17 cellular contexts compared by ENCODE assay signal in the genomic region with DNA sequence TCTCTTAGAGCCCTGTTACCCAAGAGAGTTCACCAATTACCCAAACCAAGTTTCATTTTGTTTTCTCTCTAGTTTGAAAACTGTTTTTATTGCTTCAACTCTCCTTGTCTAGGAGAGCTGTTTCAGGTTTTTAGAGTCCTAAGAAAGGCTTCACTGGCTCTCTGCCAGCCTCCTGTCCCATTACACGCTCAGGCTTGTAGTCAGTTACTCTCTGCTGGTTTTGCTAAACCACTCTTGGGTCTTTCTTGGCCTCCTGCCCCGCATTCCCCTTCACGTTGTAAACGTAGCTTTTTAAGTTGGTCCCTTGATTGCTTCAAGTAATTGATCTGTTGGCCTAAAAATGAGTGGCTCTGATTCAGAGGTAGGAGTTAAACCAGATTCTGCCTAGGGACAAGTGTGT.
DNase-seq lines count a peak whose midpoint lies in the region; ATAC-seq and TF ChIP-seq lines count a peak whose summit lies in the region.
"Had no signal": no experiment of that assay in that cellular context is flagged by ENCODE, and none has a peak within 500 bp of the region (broad histone marks: within the 10 kb centered on the region; RNA-seq: fewer than 3 reads in every experiment).

No MANE protein-coding gene starts in this region.

- 20 to 29% methylated on average over 3 to 4 of the region's 4 CpGs for WGBS in esophagus squamous epithelium, 2 donors
- 49 to 71% (median 58%) methylated on average over 4 of the region's 4 CpGs for WGBS in stomach, 5 donors

- DNase-seq in NCI-H2227 (lab: John Stamatoyannopoulos, UW; ENCODE audit: unreplicated experiment), result peak; percentile 2
- DNase-seq in NCI-H2227 treated with DMSO at 0.1 percent for 48 hours (lab: John Stamatoyannopoulos, UW), result no peak
- DNase-seq in NCI-H69 (lab: John Stamatoyannopoulos, UW), result peak; percentile 25
- no peak for DNase-seq in esophagus squamous epithelium (lab: John Stamatoyannopoulos, UW)
- no peak for DNase-seq in stomach
- DNase-seq in CD1c-positive myeloid dendritic cell (ENCODE audit: extremely low spot score), result no peak
- DNase-seq in NCI-H2029 treated with DMSO at 0.1 percent for 48 hours (lab: John Stamatoyannopoulos, UW), result no peak
- DNase-seq: activated CD4-positive, alpha-beta T cell treated with anti-CD3 and anti-CD28 coated beads, Interleukin-2, amount 50 U/mL, for 1 hour; EL; GM23248; NCI-H2081 treated with DMSO at 0.1 percent for 48 hours; occipital lobe; SK-N-SH; stimulated activated CD4-positive, alpha-beta T cell treated with anti-CD3 and anti-CD28 coated beads, Interleukin-4, amount 100 ng/mL, for 24 hours had no signal

- TF ChIP-seq CTCF in esophagus squamous epithelium (IDR thresholded peaks at IDR 0.05) (no peak), stomach (IDR thresholded peaks at IDR 0.05) (no peak)

- TF ChIP-seq POLR2A in esophagus squamous epithelium (IDR thresholded peaks at IDR 0.05), result no peak
- no peak for TF ChIP-seq POLR2A in stomach (IDR thresholded peaks at IDR 0.05)

- H3K27me3 ChIP-seq in esophagus squamous epithelium (no peaks in the 10 kb centered on the region), stomach (no peaks in the 10 kb centered on the region)
- H3K27me3 ChIP-seq: tibial nerve had no signal

- ATAC-seq in HG02759 (IDR thresholded peaks at IDR 0.05; ENCODE audit: unreplicated experiment), result no peak
- ATAC-seq: A549 had no signal

- TF ChIP-seq EP300 in stomach (IDR thresholded peaks at IDR 0.05), result no peak

- peak overlapping the region in 3 of 4 donors; percentile 56 to 84 (median 76) for H3K27ac ChIP-seq in esophagus squamous epithelium
- H3K27ac ChIP-seq in stomach, result peak overlapping the region; percentile 32 to 81 (median 79)
- H3K27ac ChIP-seq: A549, GM23248 had no signal

- H3K9me3 ChIP-seq in esophagus squamous epithelium (no peaks in the 10 kb centered on the region), stomach (no peaks in the 10 kb centered on the region)
- H3K9me3 ChIP-seq: A549, SK-N-SH, tibial nerve had no signal

- H3K36me3 ChIP-seq in esophagus squamous epithelium, result no peaks in the 10 kb centered on the region
- H3K36me3 ChIP-seq in stomach, result no peaks in the 10 kb centered on the region
- H3K36me3 ChIP-seq: tibial nerve had no signal

- intact Hi-C loops in esophagus squamous epithelium (cut with DNase I) (no loop called here), stomach (cut with DNase I; ENCODE audit: low total_unique reads) (no loop called here)

- H3K4me1 ChIP-seq in esophagus squamous epithelium (peaks cover 3 to 36% (median 18%) of the 10 kb centered on the region in 3 donors), stomach (peaks cover 0 to 54% (median 6%) of the 10 kb centered on the region in 4 donors)
- H3K4me1 ChIP-seq: A549 had no signal

- H3K4me3 ChIP-seq in esophagus squamous epithelium (no peak overlapping the region), stomach (no peak overlapping the region)
- H3K4me3 ChIP-seq: A549, GM23248, tibial nerve had no signal

Comparison
In these comparisons a context has a peak if more than half of its experiments do, and no peak if none do; other contexts are left out.
1. DNase-seq: peak in NCI-H2227 (single experiment) and NCI-H69 (single experiment); none in NCI-H2227 treated with DMSO at 0.1 percent for 48 hours (single experiment), esophagus squamous epithelium (single experiment), stomach (single experiment), CD1c-positive myeloid dendritic cell (single experiment) and NCI-H2029 treated with DMSO at 0.1 percent for 48 hours (single experiment).